8 cellular contexts compared by ENCODE assay signal in the genomic region with DNA sequence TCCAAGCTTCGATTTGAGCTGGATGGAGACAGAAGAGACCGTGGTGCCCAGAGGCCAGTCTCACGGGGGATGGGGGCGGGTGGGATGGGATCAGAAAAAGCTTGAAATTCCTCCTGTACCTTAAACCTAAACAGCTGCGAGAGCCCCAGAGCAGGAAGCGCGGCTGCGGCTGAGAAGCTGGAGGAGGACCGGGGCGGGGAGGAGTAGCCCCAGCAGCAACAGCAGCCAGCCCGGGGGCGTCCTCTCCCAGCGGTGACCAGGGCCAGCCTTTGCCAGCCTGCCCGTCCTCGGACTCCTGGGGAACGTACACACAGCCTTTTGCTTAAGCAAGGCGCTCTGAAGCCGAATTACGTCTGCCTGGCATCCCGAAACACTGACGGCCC. TPM values are rescaled to one million over a fixed set of nuclear protein-coding genes. Genes with fewer than 3 reads are reported as not detected.
DNase-seq lines count a peak whose midpoint lies in the region; ATAC-seq and TF ChIP-seq lines count a peak whose summit lies in the region.

No MANE protein-coding gene starts in this region.

- peak overlapping the region; percentile 64 for H3K4me3 ChIP-seq in CD8-positive, alpha-beta memory T cell (ENCODE audit: low read length)
- H3K4me3 ChIP-seq in ascending aorta (peak overlapping the region; percentile 66 to 76), thymus (ENCODE audit: low read length) (peak overlapping the region; percentile 51)

- no peak for DNase-seq in CD8-positive, alpha-beta memory T cell
- no peak for DNase-seq in ascending aorta (ENCODE audit: low spot score in 2 of 2)
- DNase-seq in left colon = no peak
- DNase-seq in AML-193 (lab: John Stamatoyannopoulos, UW) = no peak
- no peak for DNase-seq in amniotic stem cell (lab: John Stamatoyannopoulos, UW)

- WGBS in thymus = 6% methylated on average over 21 of the region's 21 CpGs

- H3K27me3 Mint-ChIP-seq in CD8-positive, alpha-beta memory T cell = peaks cover 53 to 78% of the 10 kb centered on the region in 2 donors

- intact Hi-C loops in ascending aorta (cut with DNase I) = no loop called here
- intact Hi-C loops in left colon (cut with DNase I, micrococcal nuclease) = no loop called here

- peaks cover 0 to 1% (median 0%) of the 10 kb centered on the region in 5 donors for H3K9me3 Mint-ChIP-seq in CD8-positive, alpha-beta memory T cell

- H3K4me1 Mint-ChIP-seq in CD8-positive, alpha-beta memory T cell = peaks cover 35 to 53% (median 41%) of the 10 kb centered on the region in 3 donors

- TF ChIP-seq CTCF in ascending aorta (IDR thresholded peaks at IDR 0.05) = no peak

- no peak overlapping the region for H3K27ac ChIP-seq in CD8-positive, alpha-beta memory T cell (ENCODE audit: low read depth, low read length)
- no peak overlapping the region for H3K27ac ChIP-seq in ascending aorta
- H3K27ac ChIP-seq in thymus (ENCODE audit: low read depth) = no peak overlapping the region

- peak overlapping the region in 1 of 8 donors; percentile 63 for H3K27ac Mint-ChIP-seq in CD8-positive, alpha-beta memory T cell

- H3K36me3 Mint-ChIP-seq in CD8-positive, alpha-beta memory T cell = peaks cover 0 to 2% (median 0%) of the 10 kb centered on the region in 3 donors

- CTCF ChIA-PET in CD8-positive, alpha-beta memory T cell (lab: Charles Lee) = interaction anchor here (0.6 to 2.6 kb wide), 13 partner anchors 9 to 159 kb away, joined by 3 to 16 read pairs (median 4); partner anchors contain the start of gene CCNC

- POLR2A ChIA-PET in CD8-positive, alpha-beta memory T cell (lab: Charles Lee) = no interaction called here

- ATAC-seq in GM19438 (IDR thresholded peaks at IDR 0.05; ENCODE audit: low read depth, unreplicated experiment) = peak; percentile 32
- ATAC-seq in HG03520 (IDR thresholded peaks at IDR 0.05; ENCODE audit: unreplicated experiment) = peak; percentile 19
- ATAC-seq in left colon = peak; percentile 40

- H3K9me3 ChIP-seq in CD8-positive, alpha-beta memory T cell (ENCODE audit: low read length) = no peaks in the 10 kb centered on the region
- H3K9me3 ChIP-seq in ascending aorta (peaks cover 0 to 4% of the 10 kb centered on the region in 2 donors), thymus (ENCODE audit: control insufficient read depth) (no peaks in the 10 kb centered on the region)

- peaks cover 23% of the 10 kb centered on the region for H3K4me1 ChIP-seq in CD8-positive, alpha-beta memory T cell (ENCODE audit: insufficient read depth, low read length)
- H3K4me1 ChIP-seq in ascending aorta = peaks cover 2 to 14% of the 10 kb centered on the region in 2 donors
- H3K4me1 ChIP-seq in thymus (ENCODE audit: control insufficient read depth, insufficient read depth, low read length) = peaks cover 6% of the 10 kb centered on the region

- peak overlapping the region; percentile 84 to 93 (median 88) for H3K4me3 Mint-ChIP-seq in CD8-positive, alpha-beta memory T cell

- H3K36me3 ChIP-seq in CD8-positive, alpha-beta memory T cell (ENCODE audit: insufficient read depth, low read length) = no peaks in the 10 kb centered on the region
- H3K36me3 ChIP-seq in ascending aorta (no peaks in the 10 kb centered on the region), thymus (ENCODE audit: control insufficient read depth, insufficient read depth) (no peaks in the 10 kb centered on the region)

- peaks cover 46% of the 10 kb centered on the region for H3K27me3 ChIP-seq in CD8-positive, alpha-beta memory T cell (ENCODE audit: insufficient read depth, low read length, poor library complexity, severe bottlenecking)
- peaks cover 25% of the 10 kb centered on the region for H3K27me3 ChIP-seq in ascending aorta
- peaks cover 39% of the 10 kb centered on the region for H3K27me3 ChIP-seq in thymus (ENCODE audit: control insufficient read depth, insufficient read depth)

RNA-seq across cellular contexts. Expression of gene PRDM13, which starts 17.4 kb away (rescaled TPM):
- under 1 TPM in 1 of 2 experiments, not detected in 1; 0.07 TPM for total RNA-seq in CD8-positive, alpha-beta memory T cell
- 0.14 TPM for polyA plus RNA-seq in CD8-positive, alpha-beta memory T cell
- not detected for total RNA-seq in ascending aorta
- not detected for total RNA-seq in left colon
- under 0.01 TPM for polyA plus RNA-seq in thymus

RNA-seq across cellular contexts. Expression of gene CCNC, which starts 20.8 kb away (rescaled TPM):
- 10 to 100 TPM; 62.5 to 64.8 TPM for total RNA-seq in CD8-positive, alpha-beta memory T cell
- polyA plus RNA-seq in CD8-positive, alpha-beta memory T cell = 39.6 TPM
- 29.9 TPM for total RNA-seq in ascending aorta
- 10 to 100 TPM; 40.9 to 50.0 TPM for total RNA-seq in left colon
- polyA plus RNA-seq in thymus = 61.2 TPM
